In the genomic region with DNA sequence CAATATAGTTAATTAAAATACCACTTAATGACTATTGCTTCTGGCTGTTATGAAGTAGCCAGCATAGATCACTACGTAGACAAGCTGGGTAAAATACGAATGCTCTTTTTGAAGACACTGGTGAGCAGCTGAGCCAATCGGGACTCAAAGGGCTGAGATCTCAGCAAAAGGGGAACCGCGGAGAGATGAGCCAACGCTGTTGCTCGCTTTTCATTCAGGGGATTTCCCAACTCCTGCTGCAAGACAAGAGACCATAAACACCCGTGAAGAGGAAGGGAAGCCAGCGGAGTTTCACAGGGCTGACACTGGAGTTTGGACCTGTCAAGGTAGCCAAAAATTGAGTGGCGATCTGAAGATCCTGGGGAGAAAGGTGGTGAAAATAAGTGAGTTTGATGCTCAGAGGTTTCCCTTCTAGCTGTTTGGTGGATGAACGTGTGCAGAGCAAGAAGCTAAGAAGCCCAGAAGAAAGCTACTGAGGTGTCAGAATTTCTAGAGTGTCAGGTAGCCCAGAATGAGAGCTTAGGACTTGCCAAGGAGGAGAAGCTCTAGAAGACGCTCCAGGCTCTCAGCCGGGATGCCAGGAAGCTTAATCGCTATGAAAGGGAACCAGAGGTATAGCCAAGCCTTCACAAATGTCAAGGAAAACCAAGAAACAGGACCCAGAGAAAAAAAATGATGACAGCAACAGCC, we compare ENCODE assay signal across 8 cellular contexts.
DNase-seq lines count a peak whose midpoint lies in the region; ATAC-seq and TF ChIP-seq lines count a peak whose summit lies in the region.

No MANE protein-coding gene starts in this region.

- H4K20me1 ChIP-seq in SU-DHL-6 (ENCODE audit: low read depth, low read length) (no peaks in the 10 kb centered on the region), Karpas-422 (ENCODE audit: insufficient read depth, low read depth, low read length) (no peaks in the 10 kb centered on the region)

- H3K4me3 ChIP-seq in SU-DHL-6 (ENCODE audit: insufficient read depth, low read length, poor library complexity, severe bottlenecking): peak overlapping the region; percentile 20
- no peak overlapping the region for H3K4me3 ChIP-seq in fibroblast of pulmonary artery (replicated peaks; ENCODE audit: low read depth, low read length)
- no peak overlapping the region for H3K4me3 ChIP-seq in Karpas-422 (ENCODE audit: low read length)

- H3K9me2 ChIP-seq in SU-DHL-6 (replicated peaks; ENCODE audit: insufficient read depth, low read length) (no peaks in the 10 kb centered on the region), Karpas-422 (replicated peaks; ENCODE audit: insufficient read depth, low read length) (no peaks in the 10 kb centered on the region)

- H3F3A ChIP-seq in SU-DHL-6 (ENCODE audit: insufficient read depth): peaks cover 10% of the 10 kb centered on the region; the same call in 1 of the 2 replicates

- H3K4me1 ChIP-seq in Karpas-422 (ENCODE audit: low read length): no peaks in the 10 kb centered on the region

- H3K79me2 ChIP-seq in SU-DHL-6 (ENCODE audit: insufficient read depth, low read length): no peaks in the 10 kb centered on the region
- no peaks in the 10 kb centered on the region for H3K79me2 ChIP-seq in Karpas-422 (ENCODE audit: low read length)

- H3K27ac ChIP-seq in SU-DHL-6 (ENCODE audit: low read depth, low read length) (peak overlapping the region; percentile 60), Karpas-422 (ENCODE audit: low read length) (no peak overlapping the region)

- H3K4me2 ChIP-seq in SU-DHL-6 (ENCODE audit: low read depth, low read length, poor library complexity, severe bottlenecking) (peak overlapping the region; percentile 60), Karpas-422 (ENCODE audit: low read depth, low read length, poor library complexity, severe bottlenecking) (no peak overlapping the region)

- peak overlapping the region; percentile 37 for H3K9ac ChIP-seq in SU-DHL-6 (ENCODE audit: low read length)
- H3K9ac ChIP-seq in Karpas-422 (ENCODE audit: low read length): no peak overlapping the region

- peak overlapping the region; percentile 49 for H2AFZ ChIP-seq in SU-DHL-6 (ENCODE audit: low read depth, low read length, severe bottlenecking)
- no peak overlapping the region for H2AFZ ChIP-seq in Karpas-422 (ENCODE audit: low read length)

- TF ChIP-seq CTCF in GM13976 (IDR thresholded peaks at IDR 0.05; ENCODE audit: borderline replicate concordance, control extremely low read depth, extremely low read depth, insufficient read depth, missing control alignments): no peak
- TF ChIP-seq CTCF in SU-DHL-6 (IDR thresholded peaks at IDR 0.05; ENCODE audit: insufficient read depth, low read length, poor library complexity, severe bottlenecking): no peak
- TF ChIP-seq CTCF in fibroblast of pulmonary artery (IDR thresholded peaks at IDR 0.05; ENCODE audit: low read length, missing control alignments): no peak

- ATAC-seq in GM21360 (IDR thresholded peaks at IDR 0.05; ENCODE audit: unreplicated experiment): no peak
- no peak for ATAC-seq in HG03175 (IDR thresholded peaks at IDR 0.05; ENCODE audit: unreplicated experiment)

- no peaks in the 10 kb centered on the region for H3K36me3 ChIP-seq in SU-DHL-6 (ENCODE audit: low read length)
- H3K36me3 ChIP-seq in Karpas-422 (ENCODE audit: insufficient read depth, low read length): no peaks in the 10 kb centered on the region

- DNase-seq in GM13976 (ENCODE audit: low spot score): peak; percentile 86
- peak; percentile 5 for DNase-seq in fibroblast of pulmonary artery (ENCODE audit: low read depth)
- peak; percentile 7 to 32 for DNase-seq in stimulated activated CD4-positive, alpha-beta T cell treated with anti-CD3 and anti-CD28 coated beads, Interleukin-4, amount 100 ng/mL, for 4 hours
- no peak for DNase-seq in NCI-H2029 (lab: John Stamatoyannopoulos, UW)
- DNase-seq in Karpas-422: no peak

- H3K27me3 ChIP-seq in SU-DHL-6 (ENCODE audit: low read length): no peaks in the 10 kb centered on the region
- no peaks in the 10 kb centered on the region; the same call in 1 of the 2 replicates for H3K27me3 ChIP-seq in Karpas-422 (ENCODE audit: low read length)

- in situ Hi-C loops in GM13976 (cut with MboI; ENCODE audit: low sequenced_read_pairs, unreplicated experiment): no loop called here

- H3K9me3 ChIP-seq in SU-DHL-6 (ENCODE audit: insufficient read depth, low read length): peaks cover 7% of the 10 kb centered on the region; the same call in 1 of the 2 replicates
- H3K9me3 ChIP-seq in Karpas-422 (ENCODE audit: low read length): peaks cover 8% of the 10 kb centered on the region

Comparison
In these comparisons a context has a peak if more than half of its experiments do, and no peak if none do; other contexts are left out.
1. DNase-seq: peak in GM13976 (single experiment), fibroblast of pulmonary artery (single experiment) and stimulated activated CD4-positive, alpha-beta T cell treated with anti-CD3 and anti-CD28 coated beads, Interleukin-4, amount 100 ng/mL, for 4 hours (2 of 2); none in NCI-H2029 (single experiment) and Karpas-422 (single experiment).